ENCODE assay signal across 1 cellular context in genomic region chr5:152511531-152512132, GRCh38.
A peak's percentile ranks its signal among the peaks of the same experiment; 100 is the strongest.
TF ChIP-seq lines count a peak whose summit lies in the region.

No MANE protein-coding gene starts in this region.

TF ChIP-seq in H1, 55 proteins besides CTCF, POLR2A, EP300 and RAD21:
- TF ChIP-seq SP1 (IDR thresholded peaks at IDR 0.05; ENCODE audit: low read depth, low read length) (no peak), ATF3 (IDR thresholded peaks at IDR 0.05; ENCODE audit: insufficient read depth, low read depth, low read length) (no peak), SRF (IDR thresholded peaks at IDR 0.05; ENCODE audit: low read depth, low read length) (peak; percentile 78), KDM1A (IDR thresholded peaks at IDR 0.05; ENCODE audit: borderline replicate concordance, low read length) (no peak), JUN (IDR thresholded peaks at IDR 0.05; ENCODE audit: low read depth, low read length) (no peak), TAF7 (optimal IDR thresholded peaks at IDR 0.05; ENCODE audit: borderline replicate concordance, low read depth, low read length) (no peak), TCF12 (IDR thresholded peaks at IDR 0.05; ENCODE audit: low read depth, low read length) (no peak), BRCA1 (IDR thresholded peaks at IDR 0.05; ENCODE audit: low read depth, low read length) (no peak), CHD2 (IDR thresholded peaks at IDR 0.05; ENCODE audit: low read length) (no peak), MAFK (IDR thresholded peaks at IDR 0.05; ENCODE audit: low read depth, low read length) (peak; percentile 10; the same call in 1 of the 2 replicates), RXRA (IDR thresholded peaks at IDR 0.05; ENCODE audit: insufficient read depth, low read depth, low read length) (0 out of 2 replicates have a peak, but pooled peaks have one; percentile 51), POU5F1 (IDR thresholded peaks at IDR 0.05; ENCODE audit: low read depth, low read length) (no peak), RNF2 (IDR thresholded peaks at IDR 0.05; ENCODE audit: borderline replicate concordance, low read depth, low read length, missing control alignments, poor library complexity, severe bottlenecking) (no peak), YY1 (IDR thresholded peaks at IDR 0.05; ENCODE audit: low read depth, low read length) (no peak), NANOG (IDR thresholded peaks at IDR 0.05; ENCODE audit: insufficient read depth, low read depth, low read length, poor library complexity, severe bottlenecking) (no peak), TEAD4 (IDR thresholded peaks at IDR 0.05; ENCODE audit: low read depth, low read length) (no peak)
- TF ChIP-seq, protein P1, sequence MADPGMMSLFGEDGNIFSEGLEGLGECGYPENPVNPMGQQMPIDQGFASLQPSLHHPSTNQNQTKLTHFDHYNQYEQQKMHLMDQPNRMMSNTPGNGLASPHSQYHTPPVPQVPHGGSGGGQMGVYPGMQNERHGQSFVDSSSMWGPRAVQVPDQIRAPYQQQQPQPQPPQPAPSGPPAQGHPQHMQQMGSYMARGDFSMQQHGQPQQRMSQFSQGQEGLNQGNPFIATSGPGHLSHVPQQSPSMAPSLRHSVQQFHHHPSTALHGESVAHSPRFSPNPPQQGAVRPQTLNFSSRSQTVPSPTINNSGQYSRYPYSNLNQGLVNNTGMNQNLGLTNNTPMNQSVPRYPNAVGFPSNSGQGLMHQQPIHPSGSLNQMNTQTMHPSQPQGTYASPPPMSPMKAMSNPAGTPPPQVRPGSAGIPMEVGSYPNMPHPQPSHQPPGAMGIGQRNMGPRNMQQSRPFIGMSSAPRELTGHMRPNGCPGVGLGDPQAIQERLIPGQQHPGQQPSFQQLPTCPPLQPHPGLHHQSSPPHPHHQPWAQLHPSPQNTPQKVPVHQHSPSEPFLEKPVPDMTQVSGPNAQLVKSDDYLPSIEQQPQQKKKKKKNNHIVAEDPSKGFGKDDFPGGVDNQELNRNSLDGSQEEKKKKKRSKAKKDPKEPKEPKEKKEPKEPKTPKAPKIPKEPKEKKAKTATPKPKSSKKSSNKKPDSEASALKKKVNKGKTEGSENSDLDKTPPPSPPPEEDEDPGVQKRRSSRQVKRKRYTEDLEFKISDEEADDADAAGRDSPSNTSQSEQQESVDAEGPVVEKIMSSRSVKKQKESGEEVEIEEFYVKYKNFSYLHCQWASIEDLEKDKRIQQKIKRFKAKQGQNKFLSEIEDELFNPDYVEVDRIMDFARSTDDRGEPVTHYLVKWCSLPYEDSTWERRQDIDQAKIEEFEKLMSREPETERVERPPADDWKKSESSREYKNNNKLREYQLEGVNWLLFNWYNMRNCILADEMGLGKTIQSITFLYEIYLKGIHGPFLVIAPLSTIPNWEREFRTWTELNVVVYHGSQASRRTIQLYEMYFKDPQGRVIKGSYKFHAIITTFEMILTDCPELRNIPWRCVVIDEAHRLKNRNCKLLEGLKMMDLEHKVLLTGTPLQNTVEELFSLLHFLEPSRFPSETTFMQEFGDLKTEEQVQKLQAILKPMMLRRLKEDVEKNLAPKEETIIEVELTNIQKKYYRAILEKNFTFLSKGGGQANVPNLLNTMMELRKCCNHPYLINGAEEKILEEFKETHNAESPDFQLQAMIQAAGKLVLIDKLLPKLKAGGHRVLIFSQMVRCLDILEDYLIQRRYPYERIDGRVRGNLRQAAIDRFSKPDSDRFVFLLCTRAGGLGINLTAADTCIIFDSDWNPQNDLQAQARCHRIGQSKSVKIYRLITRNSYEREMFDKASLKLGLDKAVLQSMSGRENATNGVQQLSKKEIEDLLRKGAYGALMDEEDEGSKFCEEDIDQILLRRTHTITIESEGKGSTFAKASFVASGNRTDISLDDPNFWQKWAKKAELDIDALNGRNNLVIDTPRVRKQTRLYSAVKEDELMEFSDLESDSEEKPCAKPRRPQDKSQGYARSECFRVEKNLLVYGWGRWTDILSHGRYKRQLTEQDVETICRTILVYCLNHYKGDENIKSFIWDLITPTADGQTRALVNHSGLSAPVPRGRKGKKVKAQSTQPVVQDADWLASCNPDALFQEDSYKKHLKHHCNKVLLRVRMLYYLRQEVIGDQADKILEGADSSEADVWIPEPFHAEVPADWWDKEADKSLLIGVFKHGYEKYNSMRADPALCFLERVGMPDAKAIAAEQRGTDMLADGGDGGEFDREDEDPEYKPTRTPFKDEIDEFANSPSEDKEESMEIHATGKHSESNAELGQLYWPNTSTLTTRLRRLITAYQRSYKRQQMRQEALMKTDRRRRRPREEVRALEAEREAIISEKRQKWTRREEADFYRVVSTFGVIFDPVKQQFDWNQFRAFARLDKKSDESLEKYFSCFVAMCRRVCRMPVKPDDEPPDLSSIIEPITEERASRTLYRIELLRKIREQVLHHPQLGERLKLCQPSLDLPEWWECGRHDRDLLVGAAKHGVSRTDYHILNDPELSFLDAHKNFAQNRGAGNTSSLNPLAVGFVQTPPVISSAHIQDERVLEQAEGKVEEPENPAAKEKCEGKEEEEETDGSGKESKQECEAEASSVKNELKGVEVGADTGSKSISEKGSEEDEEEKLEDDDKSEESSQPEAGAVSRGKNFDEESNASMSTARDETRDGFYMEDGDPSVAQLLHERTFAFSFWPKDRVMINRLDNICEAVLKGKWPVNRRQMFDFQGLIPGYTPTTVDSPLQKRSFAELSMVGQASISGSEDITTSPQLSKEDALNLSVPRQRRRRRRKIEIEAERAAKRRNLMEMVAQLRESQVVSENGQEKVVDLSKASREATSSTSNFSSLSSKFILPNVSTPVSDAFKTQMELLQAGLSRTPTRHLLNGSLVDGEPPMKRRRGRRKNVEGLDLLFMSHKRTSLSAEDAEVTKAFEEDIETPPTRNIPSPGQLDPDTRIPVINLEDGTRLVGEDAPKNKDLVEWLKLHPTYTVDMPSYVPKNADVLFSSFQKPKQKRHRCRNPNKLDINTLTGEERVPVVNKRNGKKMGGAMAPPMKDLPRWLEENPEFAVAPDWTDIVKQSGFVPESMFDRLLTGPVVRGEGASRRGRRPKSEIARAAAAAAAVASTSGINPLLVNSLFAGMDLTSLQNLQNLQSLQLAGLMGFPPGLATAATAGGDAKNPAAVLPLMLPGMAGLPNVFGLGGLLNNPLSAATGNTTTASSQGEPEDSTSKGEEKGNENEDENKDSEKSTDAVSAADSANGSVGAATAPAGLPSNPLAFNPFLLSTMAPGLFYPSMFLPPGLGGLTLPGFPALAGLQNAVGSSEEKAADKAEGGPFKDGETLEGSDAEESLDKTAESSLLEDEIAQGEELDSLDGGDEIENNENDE (IDR thresholded peaks at IDR 0.05; ENCODE audit: insufficient replicate concordance, low read length) = peak; percentile 77
TF ChIP-seq in H1: peak in this region for 4.
